ENCODE assay signal across 19 cellular contexts in genomic region chr9:136238342-136238732, GRCh38. TPM values are rescaled to one million over a fixed set of nuclear protein-coding genes. Genes with fewer than 3 reads are reported as not detected.
A peak's percentile ranks its signal among the peaks of the same experiment; 100 is the strongest.
DNase-seq lines count a peak whose midpoint lies in the region; ATAC-seq and TF ChIP-seq lines count a peak whose summit lies in the region.
"Had no signal": no experiment of that assay in that cellular context is flagged by ENCODE, and none has a peak within 500 bp of the region (broad histone marks: within the 10 kb centered on the region; RNA-seq: fewer than 3 reads in every experiment).

No MANE protein-coding gene starts in this region.

- intact Hi-C loops in activated B cell treated with CpG ODN at 0.5 μM for 24 hours (cut with micrococcal nuclease): loop anchor here (5.0 kb wide), 1 partner anchor 41 kb away; no protein-coding TSS in a partner anchor

- H3K4me3 Mint-ChIP-seq in activated B cell treated with CpG ODN at 0.5 μM for 24 hours: peak overlapping the region; percentile 76
- peak overlapping the region; percentile 9 for H3K4me3 Mint-ChIP-seq in neural crest cell
- H3K4me3 Mint-ChIP-seq: activated naive CD4-positive, alpha-beta T cell treated with anti-CD3 and anti-CD28 coated beads, Interleukin-2, amount 10 ng/mL, durations not matched to agents 7 days and 5 days had no signal

- no peaks in the 10 kb centered on the region for H3K27me3 Mint-ChIP-seq in activated B cell treated with CpG ODN at 0.5 μM for 24 hours
- no peaks in the 10 kb centered on the region for H3K27me3 Mint-ChIP-seq in neural crest cell (ENCODE audit: low read depth)
- H3K27me3 Mint-ChIP-seq: activated naive CD4-positive, alpha-beta T cell treated with anti-CD3 and anti-CD28 coated beads, Interleukin-2, amount 10 ng/mL, durations not matched to agents 7 days and 5 days had no signal

- in situ Hi-C loops in KBM-7 (cut with MboI; ENCODE audit: low pct_unique_long_range_greater_than_20kb, low sequenced_read_pairs): no loop called here

- peak overlapping the region; percentile 79 for H3K27ac Mint-ChIP-seq in activated B cell treated with CpG ODN at 0.5 μM for 24 hours
- H3K27ac Mint-ChIP-seq in neural crest cell (ENCODE audit: unreplicated experiment): peak overlapping the region; percentile 75
- H3K27ac Mint-ChIP-seq: activated naive CD4-positive, alpha-beta T cell treated with anti-CD3 and anti-CD28 coated beads, Interleukin-2, amount 10 ng/mL, durations not matched to agents 7 days and 5 days had no signal

- TF ChIP-seq CTCF in activated B cell treated with CpG ODN at 0.5 μM for 24 hours (IDR thresholded peaks at IDR 0.05) (no peak), neural crest cell (conservative IDR thresholded peaks at IDR 0.05) (no peak), GM10266 (IDR thresholded peaks at IDR 0.05; ENCODE audit: control insufficient read depth, insufficient read depth, low read depth, missing control alignments) (no peak)

- POLR2A ChIA-PET in activated B cell treated with CpG ODN at 0.5 μM for 24 hours (lab: Charles Lee): interaction anchor here (0.6 to 1.8 kb wide), 3 partner anchors 13 to 796 kb away, joined by 3 to 20 read pairs (median 4); no protein-coding TSS in a partner anchor

- CTCF ChIA-PET in activated B cell treated with CpG ODN at 0.5 μM for 24 hours (lab: Charles Lee): interaction anchor here (1.2 kb wide), 1 partner anchor 12 kb away, joined by 4 read pairs; no protein-coding TSS in a partner anchor

- H3K36me3 Mint-ChIP-seq in activated B cell treated with CpG ODN at 0.5 μM for 24 hours (ENCODE audit: low read depth) (peaks cover 63% of the 10 kb centered on the region), neural crest cell (ENCODE audit: low read depth) (peaks cover 4% of the 10 kb centered on the region)

- peak; percentile 50 for DNase-seq in NCI-H2107 treated with DMSO at 0.1 percent for 48 hours (lab: John Stamatoyannopoulos, UW; ENCODE audit: unreplicated experiment)
- DNase-seq in NCI-H2107 (lab: John Stamatoyannopoulos, UW): no peak
- peak; percentile 35 for DNase-seq in KBM-7
- DNase-seq in activated B cell treated with CpG ODN at 0.5 μM for 24 hours: no peak
- no peak for DNase-seq in neural crest cell (ENCODE audit: low read depth, low spot score)
- DNase-seq in MV-4-11 (lab: John Stamatoyannopoulos, UW): no peak
- DNase-seq in GM10266 (ENCODE audit: extremely low spot score): no peak
- DNase-seq: activated CD4-positive, alpha-beta T cell treated with anti-CD3 and anti-CD28 coated beads, Interleukin-2, amount 50 U/mL, for 48 hours; activated naive CD4-positive, alpha-beta T cell treated with anti-CD3 and anti-CD28 coated beads, Interleukin-2, amount 10 ng/mL, durations not matched to agents 7 days and 5 days; aorta; DMS153; heart left ventricle; Kasumi-1; NCI-H1694 treated with DMSO at 0.1 percent for 48 hours; testis had no signal

- H3K9me3 Mint-ChIP-seq in activated B cell treated with CpG ODN at 0.5 μM for 24 hours (no peaks in the 10 kb centered on the region), neural crest cell (no peaks in the 10 kb centered on the region)
- H3K9me3 Mint-ChIP-seq: activated naive CD4-positive, alpha-beta T cell treated with anti-CD3 and anti-CD28 coated beads, Interleukin-2, amount 10 ng/mL, durations not matched to agents 7 days and 5 days had no signal

- ATAC-seq in activated B cell treated with CpG ODN at 0.5 μM for 24 hours (ENCODE audit: low read depth) (no peak), HG02642 (IDR thresholded peaks at IDR 0.05; ENCODE audit: poor library complexity, unreplicated experiment) (no peak)
- ATAC-seq: heart left ventricle had no signal

- H3K4me1 Mint-ChIP-seq in activated B cell treated with CpG ODN at 0.5 μM for 24 hours (peaks cover 90% of the 10 kb centered on the region), neural crest cell (peaks cover 16% of the 10 kb centered on the region)

RNA-seq across cellular contexts. Expression of gene QSOX2, which starts 7.3 kb away (rescaled TPM):
- total RNA-seq in activated B cell treated with CpG ODN at 0.5 μM for 24 hours: 43.3 and 49.1 TPM in 2 replicates
- 28.0 and 28.7 TPM in 2 replicates for total RNA-seq in neural crest cell

RNA-seq across cellular contexts. Expression of gene LHX3, which starts 33.4 kb away (rescaled TPM):
- total RNA-seq in activated B cell treated with CpG ODN at 0.5 μM for 24 hours (0.17 TPM in 1 of 2 replicates, not detected in the other), neural crest cell (0.07 TPM in 1 of 2 replicates, not detected in the other)
- total RNA-seq: aorta, heart left ventricle, HT-29, liver, omental fat pad had no signal

Comparison
In these comparisons a context has a peak if more than half of its experiments do, and no peak if none do; other contexts are left out.
1. DNase-seq: peak in NCI-H2107 treated with DMSO at 0.1 percent for 48 hours (single experiment) and KBM-7 (single experiment); none in NCI-H2107 (single experiment), activated B cell treated with CpG ODN at 0.5 μM for 24 hours (single experiment), neural crest cell (single experiment), MV-4-11 (single experiment) and GM10266 (single experiment).